In genomic region chr20:48636301-48636700, GRCh38 we compare ENCODE assay signal across 4 cellular contexts.
TF ChIP-seq lines count a peak whose summit lies in the region.

No MANE protein-coding gene starts in this region.

TF ChIP-seq in SK-N-SH, 30 proteins besides CTCF, POLR2A, EP300 and RAD21:
- no peak for TF ChIP-seq FOXM1 (IDR thresholded peaks at IDR 0.05; ENCODE audit: low read depth)

TF ChIP-seq in SK-N-SH treated with all-trans-retinoic acid at 6 μM for 48 hours, 23 proteins besides CTCF, POLR2A, EP300 and RAD21 (continues in another document):
- TF ChIP-seq TSHZ2 (CRISPR knock-in tag; IDR thresholded peaks at IDR 0.05) (no peak), TOX (CRISPR knock-in tag; IDR thresholded peaks at IDR 0.05; ENCODE audit: borderline replicate concordance) (no peak), ARNTL (CRISPR knock-in tag; IDR thresholded peaks at IDR 0.05; ENCODE audit: borderline replicate concordance, low read depth) (no peak), ZC3H10 (CRISPR knock-in tag; IDR thresholded peaks at IDR 0.05) (no peak), CSDC2 (CRISPR knock-in tag; IDR thresholded peaks at IDR 0.05) (no peak), OSR1 (CRISPR knock-in tag; IDR thresholded peaks at IDR 0.05) (no peak), GLIS3 (CRISPR knock-in tag; IDR thresholded peaks at IDR 0.05) (no peak), ZFP3 (CRISPR knock-in tag; IDR thresholded peaks at IDR 0.05) (no peak), TCF4 (CRISPR knock-in tag; IDR thresholded peaks at IDR 0.05; ENCODE audit: borderline replicate concordance) (no peak), ZNF70 (CRISPR knock-in tag; IDR thresholded peaks at IDR 0.05) (no peak), BACH2 (CRISPR knock-in tag; IDR thresholded peaks at IDR 0.05; ENCODE audit: borderline replicate concordance) (no peak), ZNF8 (CRISPR knock-in tag; IDR thresholded peaks at IDR 0.05) (no peak), RARB (CRISPR knock-in tag; IDR thresholded peaks at IDR 0.05) (no peak), CSRNP3 (CRISPR knock-in tag; IDR thresholded peaks at IDR 0.05) (no peak), PPARA (CRISPR knock-in tag; IDR thresholded peaks at IDR 0.05; ENCODE audit: borderline replicate concordance) (no peak)

TF ChIP-seq in GM23338, 12 proteins besides CTCF, POLR2A, EP300 and RAD21 (continued from another document and continues in another):
- TF ChIP-seq NANOG (IDR thresholded peaks at IDR 0.05; ENCODE audit: borderline replicate concordance) (no peak), STAT1 (IDR thresholded peaks at IDR 0.05; ENCODE audit: unreplicated experiment) (no peak), JUNB (IDR thresholded peaks at IDR 0.05; ENCODE audit: unreplicated experiment) (no peak), ZNF331 (CRISPR knock-in tag; IDR thresholded peaks at IDR 0.05; ENCODE audit: low read depth) (no peak), ETS1 (IDR thresholded peaks at IDR 0.05) (no peak), ZNF462 (CRISPR knock-in tag; IDR thresholded peaks at IDR 0.05) (no peak)

TF ChIP-seq in K562, 482 proteins besides CTCF, POLR2A, EP300 and RAD21 (continued from another document):
- TF ChIP-seq ZBTB33 (CRISPR knock-in tag; IDR thresholded peaks at IDR 0.05), result peak; percentile 83
TF ChIP-seq in K562: peak in this region for 1.
